Comparison of ENCODE assay signal across 22 cellular contexts in the genomic region with DNA sequence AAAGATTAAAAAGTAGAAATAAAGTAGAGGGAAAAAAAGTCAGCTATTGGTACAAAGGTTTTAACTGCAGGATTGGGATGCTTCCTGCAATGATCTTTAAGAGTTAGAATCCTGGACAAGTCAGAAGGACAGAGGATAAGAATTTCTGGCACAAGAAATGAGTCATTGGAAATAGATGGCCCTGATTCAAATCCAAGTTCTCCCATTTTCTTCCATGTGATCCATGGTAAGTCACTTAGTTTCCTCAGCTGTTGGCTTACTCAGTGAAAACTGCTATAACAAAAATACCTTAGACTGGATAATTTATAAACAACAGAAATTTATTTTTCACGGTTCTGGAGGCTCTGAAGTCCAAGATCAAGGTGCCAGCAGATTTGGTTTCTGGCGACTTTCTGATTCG. TPM values are rescaled to one million over a fixed set of nuclear protein-coding genes. Genes with fewer than 3 reads are reported as not detected.
DNase-seq lines count a peak whose midpoint lies in the region; FAIRE-seq and TF ChIP-seq lines count a peak whose summit lies in the region.
"Had no signal": no experiment of that assay in that cellular context is flagged by ENCODE, and none has a peak within 500 bp of the region (broad histone marks: within the 10 kb centered on the region; RNA-seq: fewer than 3 reads in every experiment).

No MANE protein-coding gene starts in this region.

- no peaks in the 10 kb centered on the region for H4K20me1 ChIP-seq in astrocyte (ENCODE audit: insufficient read depth, low read length)

- H4K91ac ChIP-seq in mesenchymal stem cell (ENCODE audit: low read length): no peak overlapping the region

- H3K27ac Mint-ChIP-seq in astrocyte (ENCODE audit: unreplicated experiment): no peak overlapping the region
- H3K27ac Mint-ChIP-seq in activated naive CD4-positive, alpha-beta T cell treated with anti-CD3 and anti-CD28 coated beads for 36 hours: no peak overlapping the region
- H3K27ac Mint-ChIP-seq: CD4-positive, CD25-positive, alpha-beta regulatory T cell; GM23338; HFFc6 had no signal

- H3K36me3 ChIP-seq in astrocyte (ENCODE audit: insufficient read depth, low read length) (no peaks in the 10 kb centered on the region), mesenchymal stem cell (ENCODE audit: control insufficient read depth in 1 of 2, insufficient read depth in 2 of 2, low read depth in 1 of 2, low read length in 2 of 2) (no peaks in the 10 kb centered on the region)
- H3K36me3 ChIP-seq: BE2C had no signal

- TF ChIP-seq CTCF in astrocyte (IDR thresholded peaks at IDR 0.05; ENCODE audit: insufficient read depth, low read depth, low read length): no peak

- H3K4me3 Mint-ChIP-seq in astrocyte (ENCODE audit: unreplicated experiment): no peak overlapping the region
- H3K4me3 Mint-ChIP-seq in activated naive CD4-positive, alpha-beta T cell treated with anti-CD3 and anti-CD28 coated beads for 36 hours: no peak overlapping the region
- H3K4me3 Mint-ChIP-seq: CD4-positive, CD25-positive, alpha-beta regulatory T cell; GM23338; HFFc6 had no signal

- peaks cover 27% of the 10 kb centered on the region for H3K4me1 Mint-ChIP-seq in astrocyte (ENCODE audit: low read depth, unreplicated experiment)
- peaks cover 19% of the 10 kb centered on the region for H3K4me1 Mint-ChIP-seq in activated naive CD4-positive, alpha-beta T cell treated with anti-CD3 and anti-CD28 coated beads for 36 hours (ENCODE audit: low read depth)
- H3K4me1 Mint-ChIP-seq: CD4-positive, CD25-positive, alpha-beta regulatory T cell; CD8-positive, alpha-beta memory T cell had no signal

- H3K27ac ChIP-seq in astrocyte (ENCODE audit: low read depth, low read length) (no peak overlapping the region), mesenchymal stem cell (ENCODE audit: low read length, poor library complexity, severe bottlenecking) (no peak overlapping the region)

- no peak for FAIRE-seq in astrocyte (lab: Jason Lieb, UNC)
- FAIRE-seq: A204.1, D721Med, G401.6, GM12891, H54, HTR-8/SVneo had no signal

- no peak overlapping the region for H2AK5ac ChIP-seq in mesenchymal stem cell (ENCODE audit: low read length, severe bottlenecking)

- 87% methylated on average over 2 of the region's 3 CpGs for WGBS in mesenchymal stem cell

- H2BK5ac ChIP-seq in mesenchymal stem cell (ENCODE audit: low read depth, low read length, poor library complexity, severe bottlenecking): no peak overlapping the region

- H3K9ac ChIP-seq in astrocyte (ENCODE audit: low read length): no peak overlapping the region
- H3K9ac ChIP-seq in mesenchymal stem cell (ENCODE audit: low read length): peak overlapping the region; percentile 18

- no peaks in the 10 kb centered on the region for H3K79me2 ChIP-seq in astrocyte (ENCODE audit: insufficient read depth, low read length)

- H3K4ac ChIP-seq in mesenchymal stem cell (ENCODE audit: low read depth in 1 of 2, low read length in 2 of 2): no peak overlapping the region

- H3K4me3 ChIP-seq in astrocyte (ENCODE audit: insufficient read depth, low read depth, low read length) (no peak overlapping the region), mesenchymal stem cell (ENCODE audit: insufficient read depth in 1 of 2, low read depth in 1 of 2, low read length in 2 of 2) (no peak overlapping the region)
- H3K4me3 ChIP-seq: GM23338 had no signal

- no peaks in the 10 kb centered on the region for H3K27me3 Mint-ChIP-seq in astrocyte (ENCODE audit: low read depth, unreplicated experiment)
- H3K27me3 Mint-ChIP-seq in activated naive CD4-positive, alpha-beta T cell treated with anti-CD3 and anti-CD28 coated beads for 36 hours (ENCODE audit: low read depth): peaks cover under 1% of the 10 kb centered on the region

- H3K4me2 ChIP-seq in astrocyte (ENCODE audit: low read length) (no peak overlapping the region), mesenchymal stem cell (ENCODE audit: low read length, poor library complexity, severe bottlenecking) (no peak overlapping the region)
- H3K4me2 ChIP-seq: GM23338 had no signal

- H3K4me1 ChIP-seq in astrocyte (ENCODE audit: insufficient read depth, low read length) (peaks cover 41% of the 10 kb centered on the region), mesenchymal stem cell (ENCODE audit: control insufficient read depth, insufficient read depth, low read depth, low read length) (peaks cover 6% of the 10 kb centered on the region)
- H3K4me1 ChIP-seq: BE2C had no signal

- H3K27me3 ChIP-seq in astrocyte (ENCODE audit: insufficient read depth, low read length): no peaks in the 10 kb centered on the region
- no peaks in the 10 kb centered on the region for H3K27me3 ChIP-seq in mesenchymal stem cell (ENCODE audit: control insufficient read depth in 1 of 2, insufficient read depth in 1 of 2, low read length in 2 of 2)

- H3K9me3 Mint-ChIP-seq in astrocyte (ENCODE audit: unreplicated experiment): no peaks in the 10 kb centered on the region
- H3K9me3 Mint-ChIP-seq in activated naive CD4-positive, alpha-beta T cell treated with anti-CD3 and anti-CD28 coated beads for 36 hours: no peaks in the 10 kb centered on the region
- H3K9me3 Mint-ChIP-seq: CD8-positive, alpha-beta memory T cell; GM23338; HFFc6 had no signal

- H3K36me3 Mint-ChIP-seq in astrocyte (ENCODE audit: low read depth, unreplicated experiment): no peaks in the 10 kb centered on the region
- H3K36me3 Mint-ChIP-seq in activated naive CD4-positive, alpha-beta T cell treated with anti-CD3 and anti-CD28 coated beads for 36 hours (ENCODE audit: low read depth): no peaks in the 10 kb centered on the region
- H3K36me3 Mint-ChIP-seq: CD4-positive, CD25-positive, alpha-beta regulatory T cell; CD8-positive, alpha-beta memory T cell had no signal

- H3K18ac ChIP-seq in mesenchymal stem cell (ENCODE audit: low read depth in 1 of 2, low read length in 2 of 2): no peak overlapping the region

- intact Hi-C loops in activated naive CD4-positive, alpha-beta T cell treated with anti-CD3 and anti-CD28 coated beads for 36 hours (cut with micrococcal nuclease): no loop called here

- CTCF ChIA-PET in activated naive CD4-positive, alpha-beta T cell treated with anti-CD3 and anti-CD28 coated beads for 36 hours (lab: Charles Lee): no interaction called here

- H3K79me1 ChIP-seq in mesenchymal stem cell (replicated peaks; ENCODE audit: low read length, poor library complexity, severe bottlenecking): no peaks in the 10 kb centered on the region

- no peak overlapping the region for H2BK12ac ChIP-seq in mesenchymal stem cell (ENCODE audit: low read length in 2 of 2)

- DNase-seq in LHCN-M2 (ENCODE audit: low read depth): peak; percentile 69
- DNase-seq in astrocyte (ENCODE audit: low read depth): peak; percentile 19
- DNase-seq in mesenchymal stem cell: no peak
- DNase-seq in SW 1271 (lab: John Stamatoyannopoulos, UW): no peak
- no peak for DNase-seq in effector CD8-positive, alpha-beta T cell (lab: John Stamatoyannopoulos, UW)
- DNase-seq in activated naive CD4-positive, alpha-beta T cell treated with anti-CD3 and anti-CD28 coated beads for 36 hours: no peak
- DNase-seq: ACHN; BE2C; C1 segment of cervical spinal cord; CD4-positive, CD25-positive, alpha-beta regulatory T cell; CD8-positive, alpha-beta memory T cell; COR-L47; HCEC 1CT; HFFc6; IMR-90 had no signal

- no peak overlapping the region for H2AFZ ChIP-seq in astrocyte (ENCODE audit: low read depth, low read length)
- H2AFZ ChIP-seq in mesenchymal stem cell (ENCODE audit: low read depth, low read length): no peak overlapping the region
- H2AFZ ChIP-seq: GM23338 had no signal

- H2BK120ac ChIP-seq in mesenchymal stem cell (ENCODE audit: low read depth, low read length): no peak overlapping the region

- H3K23ac ChIP-seq in mesenchymal stem cell (ENCODE audit: low read length in 2 of 2): no peak overlapping the region

- H3K9me3 ChIP-seq in astrocyte (ENCODE audit: insufficient read depth, low read depth, low read length) (no peaks in the 10 kb centered on the region), mesenchymal stem cell (ENCODE audit: control insufficient read depth, low read length) (no peaks in the 10 kb centered on the region)
- H3K9me3 ChIP-seq: BE2C had no signal

- H2BK15ac ChIP-seq in mesenchymal stem cell (ENCODE audit: low read depth, poor library complexity, severe bottlenecking): no peak overlapping the region

- no peak overlapping the region for H3K14ac ChIP-seq in mesenchymal stem cell (ENCODE audit: low read length in 2 of 2)

- H4K8ac ChIP-seq in mesenchymal stem cell (ENCODE audit: low read length): no peak overlapping the region

RNA-seq across cellular contexts. Expression of a gene that starts 13.3 kb away (rescaled TPM):
- total RNA-seq in LHCN-M2 (2014; rRNA removed) (86.3 and 110 TPM in 2 replicates), astrocyte (10.5 and 12.6 TPM in 2 replicates)
- 21.5 TPM for polyA plus RNA-seq in LHCN-M2 (2012)
- polyA plus RNA-seq in mesenchymal stem cell (2013, experiment 1 of 2): 8.3 TPM
- 9.4 TPM for polyA plus RNA-seq in mesenchymal stem cell (2013, experiment 2 of 2)
- 1 to 10 TPM; 3.8 to 4.1 TPM for total RNA-seq in activated naive CD4-positive, alpha-beta T cell treated with anti-CD3 and anti-CD28 coated beads for 36 hours

Comparison
In these comparisons a context has a peak if more than half of its experiments do, and no peak if none do; other contexts are left out.
1. DNase-seq: peak in LHCN-M2 (single experiment) and astrocyte (single experiment); none in mesenchymal stem cell (single experiment), SW 1271 (0 of 2), effector CD8-positive, alpha-beta T cell (single experiment) and activated naive CD4-positive, alpha-beta T cell treated with anti-CD3 and anti-CD28 coated beads for 36 hours (single experiment).